Comparison of ENCODE assay signal across 8 cellular contexts in genomic region chr14:49633650-49634546, GRCh38. TPM values are rescaled to one million over a fixed set of nuclear protein-coding genes. Genes with fewer than 3 reads are reported as not detected.
DNase-seq lines count a peak whose midpoint lies in the region; ATAC-seq and TF ChIP-seq lines count a peak whose summit lies in the region.

No MANE protein-coding gene starts in this region.

- no peaks in the 10 kb centered on the region for H3K27me3 ChIP-seq in CD4-positive, CD25-positive, alpha-beta regulatory T cell (ENCODE audit: control insufficient read depth, insufficient read depth, low read length)
- H3K27me3 ChIP-seq in right lobe of liver: no peaks in the 10 kb centered on the region

- peaks cover 17% of the 10 kb centered on the region for H3K36me3 Mint-ChIP-seq in CD4-positive, CD25-positive, alpha-beta regulatory T cell
- H3K36me3 Mint-ChIP-seq in dendritic cell treated with granulocyte-macrophage colony-stimulating factor and Interleukin-4, amounts not matched to agents 40 ng/mL and 50 ng/mL, for 4 days (ENCODE audit: low read depth): peaks cover 58% of the 10 kb centered on the region

- H3K9me3 Mint-ChIP-seq in CD4-positive, CD25-positive, alpha-beta regulatory T cell: no peaks in the 10 kb centered on the region
- H3K9me3 Mint-ChIP-seq in dendritic cell treated with granulocyte-macrophage colony-stimulating factor and Interleukin-4, amounts not matched to agents 40 ng/mL and 50 ng/mL, for 4 days: no peaks in the 10 kb centered on the region

- intact Hi-C loops in dendritic cell treated with granulocyte-macrophage colony-stimulating factor and Interleukin-4, amounts not matched to agents 40 ng/mL and 50 ng/mL, for 4 days (cut with micrococcal nuclease): loop anchor here (1.0 to 10.0 kb wide), 4 partner anchors 13 to 601 kb away; partner anchors contain the start of genes MGAT2, RPL36AL and SOS2
- intact Hi-C loops in right lobe of liver (cut with DNase I): loop anchor here in 1 of 2 donors (10.0 kb wide), 1 partner anchor 131 kb away; the partner anchor contains the start of gene KLHDC2

- peak overlapping the region; percentile 98 for H3K27ac ChIP-seq in CD4-positive, CD25-positive, alpha-beta regulatory T cell (ENCODE audit: insufficient read depth, low read length, poor library complexity, severe bottlenecking)
- peak overlapping the region; percentile 91 to 97 (median 95) for H3K27ac ChIP-seq in right lobe of liver

- no peaks in the 10 kb centered on the region for H3K36me3 ChIP-seq in CD4-positive, CD25-positive, alpha-beta regulatory T cell (ENCODE audit: control insufficient read depth, insufficient read depth, low read length)
- H3K36me3 ChIP-seq in right lobe of liver: peaks cover 0 to 5% (median 2%) of the 10 kb centered on the region in 4 donors

- no peaks in the 10 kb centered on the region for H3K9me3 ChIP-seq in CD4-positive, CD25-positive, alpha-beta regulatory T cell (ENCODE audit: control insufficient read depth in 2 of 2, low read length in 2 of 2)
- no peaks in the 10 kb centered on the region for H3K9me3 ChIP-seq in right lobe of liver

- WGBS in right lobe of liver (ENCODE audit: insufficient coverage, low coverage, low lambda C conversion rate, missing lambda C conversion rate): 1% methylated on average over 16 of the region's 99 CpGs

- TF ChIP-seq CTCF in right lobe of liver (IDR thresholded peaks at IDR 0.05): peak; percentile 84 to 89 (median 87)

- peak overlapping the region; percentile 99 for H3K4me3 ChIP-seq in CD4-positive, CD25-positive, alpha-beta regulatory T cell (ENCODE audit: low read depth, low read length)
- peak overlapping the region; percentile 92 to 97 (median 95) for H3K4me3 ChIP-seq in right lobe of liver

- peaks cover 44% of the 10 kb centered on the region for H3K4me1 ChIP-seq in CD4-positive, CD25-positive, alpha-beta regulatory T cell (ENCODE audit: control insufficient read depth, insufficient read depth, low read length, poor library complexity, severe bottlenecking)
- H3K4me1 ChIP-seq in right lobe of liver: peaks cover 0 to 37% (median 0%) of the 10 kb centered on the region in 4 donors

- TF ChIP-seq POLR2A in right lobe of liver (IDR thresholded peaks at IDR 0.05): peak; percentile 92

- ATAC-seq in CD4-positive, CD25-positive, alpha-beta regulatory T cell (ENCODE audit: low read depth in 2 of 2): peak; percentile 85 to 87
- peak; percentile 74 for ATAC-seq in GM19372 (IDR thresholded peaks at IDR 0.05; ENCODE audit: low read depth, unreplicated experiment)
- peak; percentile 67 for ATAC-seq in HG03521 (IDR thresholded peaks at IDR 0.05; ENCODE audit: unreplicated experiment)
- ATAC-seq in right lobe of liver: peak; percentile 87 to 95 (median 90)

- peak; percentile 88 to 97 (median 94) for DNase-seq in CD4-positive, CD25-positive, alpha-beta regulatory T cell
- peak; percentile 91 for DNase-seq in NCI-H526 treated with DMSO at 0.1 percent for 48 hours (lab: John Stamatoyannopoulos, UW)
- peak; percentile 93 for DNase-seq in activated CD4-positive, alpha-beta T cell treated with anti-CD3 and anti-CD28 coated beads, Interleukin-2, amount 50 U/mL, for 1 hour
- DNase-seq in right lobe of liver: peak; percentile 95 to 96 (median 95)
- DNase-seq in stimulated activated CD4-positive, alpha-beta T cell treated with anti-CD3 and anti-CD28 coated beads, Interleukin-4, amount 100 ng/mL, for 24 hours: peak; percentile 96

- peaks cover 6% of the 10 kb centered on the region for H3K27me3 Mint-ChIP-seq in CD4-positive, CD25-positive, alpha-beta regulatory T cell
- H3K27me3 Mint-ChIP-seq in dendritic cell treated with granulocyte-macrophage colony-stimulating factor and Interleukin-4, amounts not matched to agents 40 ng/mL and 50 ng/mL, for 4 days: no peaks in the 10 kb centered on the region

- peak overlapping the region; percentile 86 to 99 (median 97) for H3K27ac Mint-ChIP-seq in CD4-positive, CD25-positive, alpha-beta regulatory T cell
- peak overlapping the region; percentile 87 for H3K27ac Mint-ChIP-seq in dendritic cell treated with granulocyte-macrophage colony-stimulating factor and Interleukin-4, amounts not matched to agents 40 ng/mL and 50 ng/mL, for 4 days

- peaks cover 19 to 68% (median 41%) of the 10 kb centered on the region in 4 donors for H3K4me1 Mint-ChIP-seq in CD4-positive, CD25-positive, alpha-beta regulatory T cell
- peaks cover 40% of the 10 kb centered on the region for H3K4me1 Mint-ChIP-seq in dendritic cell treated with granulocyte-macrophage colony-stimulating factor and Interleukin-4, amounts not matched to agents 40 ng/mL and 50 ng/mL, for 4 days (ENCODE audit: low read depth)

- H3K4me3 Mint-ChIP-seq in CD4-positive, CD25-positive, alpha-beta regulatory T cell: peak overlapping the region; percentile 97 to 100 (median 98)
- H3K4me3 Mint-ChIP-seq in dendritic cell treated with granulocyte-macrophage colony-stimulating factor and Interleukin-4, amounts not matched to agents 40 ng/mL and 50 ng/mL, for 4 days: peak overlapping the region; percentile 94

RNA-seq across cellular contexts. Expression of gene DNAAF2, which starts 1.1 kb away (rescaled TPM):
- 9.5 TPM for total RNA-seq in CD4-positive, CD25-positive, alpha-beta regulatory T cell
- 10 to 100 TPM; 17.6 to 24.6 (median 19.5) TPM for polyA plus RNA-seq in CD4-positive, CD25-positive, alpha-beta regulatory T cell
- 1 to 10 TPM; 2.6 to 9.7 (median 6.0) TPM for total RNA-seq in right lobe of liver

RNA-seq across cellular contexts. Expression of gene MGAT2, which starts 13.3 kb away (rescaled TPM):
- total RNA-seq in CD4-positive, CD25-positive, alpha-beta regulatory T cell: 32.0 TPM
- 10 to 100 TPM; 34.6 to 43.7 (median 36.4) TPM for polyA plus RNA-seq in CD4-positive, CD25-positive, alpha-beta regulatory T cell
- 10 to 100 TPM; 26.1 to 37.0 (median 30.5) TPM for total RNA-seq in right lobe of liver

RNA-seq across cellular contexts. Expression of gene RPL36AL, which starts 13.5 kb away (rescaled TPM):
- total RNA-seq in CD4-positive, CD25-positive, alpha-beta regulatory T cell: 240 TPM
- polyA plus RNA-seq in CD4-positive, CD25-positive, alpha-beta regulatory T cell: 100 to 1,000 TPM; 632 to 774 (median 735) TPM
- 100 to 1,000 TPM in 2 of 6 experiments, 10 to 100 TPM in 4; 67.4 to 157 (median 82.7) TPM for total RNA-seq in right lobe of liver

RNA-seq across cellular contexts. Expression of gene LRR1, which starts 35.2 kb away (rescaled TPM):
- 11.2 TPM for total RNA-seq in CD4-positive, CD25-positive, alpha-beta regulatory T cell
- 10 to 100 TPM; 13.9 to 26.7 (median 20.3) TPM for polyA plus RNA-seq in CD4-positive, CD25-positive, alpha-beta regulatory T cell
- total RNA-seq in right lobe of liver: 1 to 10 TPM; 3.1 to 5.6 (median 4.3) TPM

RNA-seq across cellular contexts. Expression of gene RPS29, which starts 47.7 kb away (rescaled TPM):
- total RNA-seq in CD4-positive, CD25-positive, alpha-beta regulatory T cell: 2,952 TPM
- over 10,000 TPM in 2 of 4 donors, 1,000 to 10,000 TPM in 2; 7,004 to 11,285 (median 9,263) TPM for polyA plus RNA-seq in CD4-positive, CD25-positive, alpha-beta regulatory T cell
- 1,000 to 10,000 TPM in 2 of 6 experiments, 100 to 1,000 TPM in 4; 431 to 1,761 (median 531) TPM for total RNA-seq in right lobe of liver

Comparison
In these comparisons a context has a peak if more than half of its experiments do, and no peak if none do; other contexts are left out.
1. Peak in every context shown above with its lines: DNase-seq, ATAC-seq, H3K4me3 ChIP-seq and H3K27ac ChIP-seq.